13 cellular contexts compared by ENCODE assay signal in the genomic region with DNA sequence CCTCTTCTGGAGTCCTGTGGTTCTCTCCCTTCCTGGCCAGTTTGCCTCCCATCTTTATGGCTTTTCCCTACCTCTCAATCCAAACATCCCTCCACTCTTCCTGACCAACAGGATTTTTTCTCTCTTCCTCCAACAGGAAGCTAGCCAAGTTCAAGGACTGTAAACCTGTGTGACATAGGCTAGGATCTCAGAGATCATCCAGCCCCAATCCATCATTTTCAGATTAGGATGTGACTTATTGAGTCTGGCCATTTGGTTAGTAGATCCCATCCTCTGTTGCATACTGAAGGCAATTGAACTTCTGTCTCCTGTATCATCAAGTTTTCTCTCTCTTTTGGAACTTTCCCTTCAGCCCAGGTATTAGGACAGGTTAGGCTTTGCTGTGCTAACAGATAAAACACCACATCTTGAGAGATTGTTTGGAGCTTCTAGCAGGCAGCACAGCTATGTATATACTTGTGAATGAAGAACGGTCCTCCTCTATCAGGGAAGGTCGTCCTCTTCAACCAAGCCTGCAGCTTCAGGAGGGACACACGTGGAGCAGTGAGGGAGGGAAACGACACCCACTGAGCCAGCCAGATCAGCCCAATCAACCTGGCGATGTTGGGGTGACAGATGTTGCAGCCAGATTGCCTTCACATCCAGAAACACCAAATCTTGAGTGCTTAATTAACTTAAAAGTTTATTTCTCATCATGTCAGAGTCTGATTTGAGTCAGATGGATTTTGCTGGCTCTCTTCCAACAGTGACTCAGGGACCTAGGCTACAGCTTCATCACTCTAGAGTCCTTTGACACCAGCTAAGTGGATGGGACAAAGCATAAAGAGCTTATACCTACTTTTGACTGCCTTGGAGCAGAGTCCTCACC.
DNase-seq lines count a peak whose midpoint lies in the region; TF ChIP-seq lines count a peak whose summit lies in the region.
"Had no signal": no experiment of that assay in that cellular context is flagged by ENCODE, and none has a peak within 500 bp of the region (broad histone marks: within the 10 kb centered on the region; RNA-seq: fewer than 3 reads in every experiment).

No MANE protein-coding gene starts in this region.

- peak; percentile 29 for DNase-seq in A172 (ENCODE audit: low spot score)
- peak; percentile 60 for DNase-seq in Daoy (ENCODE audit: low read depth)
- DNase-seq in RKO (ENCODE audit: low spot score): peak; percentile 58
- DNase-seq in esophagus muscularis mucosa (ENCODE audit: extremely low spot score): peak; percentile 57
- DNase-seq in AG08396 (ENCODE audit: low spot score): no peak
- no peak for DNase-seq in KG1 (lab: John Stamatoyannopoulos, UW)
- DNase-seq in C1 segment of cervical spinal cord (lab: John Stamatoyannopoulos, UW): no peak
- no peak for DNase-seq in activated effector memory CD4-positive, alpha-beta T cell treated with Interleukin-2 at 50 U/mL for 16 hours
- DNase-seq: caudate nucleus, COR-L47, pancreas had no signal

- no peak for TF ChIP-seq CTCF in esophagus muscularis mucosa (IDR thresholded peaks at IDR 0.05)

- TF ChIP-seq POLR2A in esophagus muscularis mucosa (IDR thresholded peaks at IDR 0.05; ENCODE audit: low read depth): no peak

- no peaks in the 10 kb centered on the region for H3K27me3 ChIP-seq in esophagus muscularis mucosa
- H3K27me3 ChIP-seq: pancreas, Peyer's patch had no signal

- intact Hi-C loops in esophagus muscularis mucosa (cut with DNase I): no loop called here

- no peak for TF ChIP-seq EP300 in esophagus muscularis mucosa (IDR thresholded peaks at IDR 0.05)

- no peak overlapping the region for H3K4me3 ChIP-seq in esophagus muscularis mucosa
- H3K4me3 ChIP-seq: lung, pancreas, Peyer's patch had no signal

- peak overlapping the region in 3 of 4 donors; percentile 53 to 68 (median 63) for H3K27ac ChIP-seq in esophagus muscularis mucosa (replicated peaks in 1 of 4)
- H3K27ac ChIP-seq: pancreas had no signal

- H3K4me1 ChIP-seq in esophagus muscularis mucosa: peaks cover 23 to 52% (median 44%) of the 10 kb centered on the region in 4 donors

- WGBS in esophagus muscularis mucosa: 78% methylated on average over 5 of the region's 5 CpGs

- H3K36me3 ChIP-seq in esophagus muscularis mucosa: no peaks in the 10 kb centered on the region
- H3K36me3 ChIP-seq: pancreas, Peyer's patch had no signal

- H3K9me3 ChIP-seq in esophagus muscularis mucosa: no peaks in the 10 kb centered on the region
- H3K9me3 ChIP-seq: pancreas, Peyer's patch had no signal

Comparison
In these comparisons a context has a peak if more than half of its experiments do, and no peak if none do; other contexts are left out.
1. DNase-seq: peak in A172 (single experiment), Daoy (single experiment), RKO (single experiment) and esophagus muscularis mucosa (single experiment); none in AG08396 (single experiment), KG1 (single experiment), C1 segment of cervical spinal cord (0 of 14) and activated effector memory CD4-positive, alpha-beta T cell treated with Interleukin-2 at 50 U/mL for 16 hours (single experiment).